ENCODE assay signal across 1 cellular context in the genomic region with DNA sequence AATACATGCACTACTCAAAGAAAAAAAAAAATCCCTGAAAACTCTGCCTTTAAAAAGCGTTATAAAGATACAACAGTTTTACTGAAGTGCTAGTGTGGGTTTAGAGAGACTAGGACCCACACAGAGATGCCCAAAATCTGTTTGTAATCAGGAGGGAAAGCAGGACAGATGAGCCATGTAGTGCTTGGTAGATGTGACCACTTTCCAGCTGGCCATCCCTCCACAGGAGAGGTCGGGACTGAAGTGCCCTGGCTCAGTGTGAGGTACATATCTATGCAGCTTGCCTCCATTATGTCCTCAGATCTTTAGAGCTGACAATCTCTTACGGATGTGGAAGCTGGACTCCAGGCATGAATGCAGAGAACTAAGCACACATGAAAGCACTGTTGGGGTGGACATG.
TF ChIP-seq lines count a peak whose summit lies in the region.

No MANE protein-coding gene starts in this region.

TF ChIP-seq in K562, 482 proteins besides CTCF, POLR2A, EP300 and RAD21:
- TF ChIP-seq, protein P1, sequence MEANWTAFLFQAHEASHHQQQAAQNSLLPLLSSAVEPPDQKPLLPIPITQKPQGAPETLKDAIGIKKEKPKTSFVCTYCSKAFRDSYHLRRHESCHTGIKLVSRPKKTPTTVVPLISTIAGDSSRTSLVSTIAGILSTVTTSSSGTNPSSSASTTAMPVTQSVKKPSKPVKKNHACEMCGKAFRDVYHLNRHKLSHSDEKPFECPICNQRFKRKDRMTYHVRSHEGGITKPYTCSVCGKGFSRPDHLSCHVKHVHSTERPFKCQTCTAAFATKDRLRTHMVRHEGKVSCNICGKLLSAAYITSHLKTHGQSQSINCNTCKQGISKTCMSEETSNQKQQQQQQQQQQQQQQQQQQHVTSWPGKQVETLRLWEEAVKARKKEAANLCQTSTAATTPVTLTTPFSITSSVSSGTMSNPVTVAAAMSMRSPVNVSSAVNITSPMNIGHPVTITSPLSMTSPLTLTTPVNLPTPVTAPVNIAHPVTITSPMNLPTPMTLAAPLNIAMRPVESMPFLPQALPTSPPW (CRISPR knock-in tag; IDR thresholded peaks at IDR 0.05) = peak; percentile 31; the same call in 1 of the 2 replicates
- no peak for TF ChIP-seq ZBTB11 (CRISPR knock-in tag; IDR thresholded peaks at IDR 0.05)
